ENCODE assay signal across 1 cellular context in the genomic region with DNA sequence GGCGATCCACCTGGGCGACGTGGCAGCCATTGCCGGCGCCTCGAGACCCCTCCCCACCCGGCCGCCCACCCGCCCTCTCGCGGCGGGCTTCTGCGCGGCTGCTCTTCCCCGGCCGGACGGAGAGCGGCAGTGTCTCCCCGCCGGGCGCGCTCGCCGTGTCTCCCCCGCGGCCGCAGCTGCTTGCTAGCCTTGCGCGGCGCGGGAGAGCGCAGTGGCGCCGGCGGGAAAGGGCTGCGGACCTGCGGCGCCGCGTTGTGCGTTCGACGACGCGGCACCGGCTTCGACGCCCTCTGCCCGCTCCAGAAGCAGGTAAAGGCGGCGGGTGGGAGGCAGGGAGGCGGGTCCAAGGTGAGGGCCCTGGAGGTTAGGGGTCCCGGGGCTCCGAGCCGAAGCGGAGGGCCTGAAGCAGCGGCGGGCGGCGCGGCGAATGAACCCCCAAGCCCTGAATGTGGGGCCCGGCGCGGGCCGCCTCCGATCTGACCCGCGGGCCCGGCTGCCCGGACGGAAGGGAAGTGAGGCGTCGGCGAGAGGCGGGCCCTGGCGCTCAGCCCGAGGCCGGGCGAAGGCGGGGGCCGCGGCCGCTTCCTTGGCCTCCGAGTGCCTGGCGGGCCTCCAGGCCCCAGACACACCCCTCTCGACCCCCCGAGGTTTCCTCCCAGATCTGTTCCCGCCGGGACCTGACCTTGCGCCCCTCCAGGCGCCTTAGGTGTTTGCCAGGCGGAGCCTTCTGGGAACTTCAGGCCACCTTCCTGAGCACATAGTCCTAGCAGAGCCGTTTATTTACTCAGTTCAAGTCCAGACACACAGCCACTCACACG.
TF ChIP-seq lines count a peak whose summit lies in the region.

Gene N4BP2 (plus strand): TSS at position 129 of the 818 bp plus-strand sequence. CDS start 40,491 bp downstream, outside the sequence.

TF ChIP-seq in WTC11, 78 proteins besides CTCF, POLR2A, EP300 and RAD21 (continued from another document):
- TF ChIP-seq, protein P1, sequence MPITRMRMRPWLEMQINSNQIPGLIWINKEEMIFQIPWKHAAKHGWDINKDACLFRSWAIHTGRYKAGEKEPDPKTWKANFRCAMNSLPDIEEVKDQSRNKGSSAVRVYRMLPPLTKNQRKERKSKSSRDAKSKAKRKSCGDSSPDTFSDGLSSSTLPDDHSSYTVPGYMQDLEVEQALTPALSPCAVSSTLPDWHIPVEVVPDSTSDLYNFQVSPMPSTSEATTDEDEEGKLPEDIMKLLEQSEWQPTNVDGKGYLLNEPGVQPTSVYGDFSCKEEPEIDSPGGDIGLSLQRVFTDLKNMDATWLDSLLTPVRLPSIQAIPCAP (CRISPR knock-in tag; IDR thresholded peaks at IDR 0.05): 0 out of 2 replicates have a peak, but pooled peaks have one; percentile 33
- TF ChIP-seq USF2 (CRISPR knock-in tag; IDR thresholded peaks at IDR 0.05): no peak; the same call in 1 of the 2 replicates
- TF ChIP-seq OVOL2 (CRISPR knock-in tag; IDR thresholded peaks at IDR 0.05; ENCODE audit: borderline replicate concordance): no peak
- peak; percentile 82 for TF ChIP-seq RELA (CRISPR knock-in tag; IDR thresholded peaks at IDR 0.05; ENCODE audit: borderline replicate concordance)
- TF ChIP-seq USF1 (CRISPR knock-in tag; IDR thresholded peaks at IDR 0.05): 0 out of 2 replicates have a peak, but pooled peaks have one; percentile 11
- TF ChIP-seq, protein P2, sequence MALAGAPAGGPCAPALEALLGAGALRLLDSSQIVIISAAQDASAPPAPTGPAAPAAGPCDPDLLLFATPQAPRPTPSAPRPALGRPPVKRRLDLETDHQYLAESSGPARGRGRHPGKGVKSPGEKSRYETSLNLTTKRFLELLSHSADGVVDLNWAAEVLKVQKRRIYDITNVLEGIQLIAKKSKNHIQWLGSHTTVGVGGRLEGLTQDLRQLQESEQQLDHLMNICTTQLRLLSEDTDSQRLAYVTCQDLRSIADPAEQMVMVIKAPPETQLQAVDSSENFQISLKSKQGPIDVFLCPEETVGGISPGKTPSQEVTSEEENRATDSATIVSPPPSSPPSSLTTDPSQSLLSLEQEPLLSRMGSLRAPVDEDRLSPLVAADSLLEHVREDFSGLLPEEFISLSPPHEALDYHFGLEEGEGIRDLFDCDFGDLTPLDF (CRISPR knock-in tag; IDR thresholded peaks at IDR 0.05): no peak
- TF ChIP-seq, protein P3, sequence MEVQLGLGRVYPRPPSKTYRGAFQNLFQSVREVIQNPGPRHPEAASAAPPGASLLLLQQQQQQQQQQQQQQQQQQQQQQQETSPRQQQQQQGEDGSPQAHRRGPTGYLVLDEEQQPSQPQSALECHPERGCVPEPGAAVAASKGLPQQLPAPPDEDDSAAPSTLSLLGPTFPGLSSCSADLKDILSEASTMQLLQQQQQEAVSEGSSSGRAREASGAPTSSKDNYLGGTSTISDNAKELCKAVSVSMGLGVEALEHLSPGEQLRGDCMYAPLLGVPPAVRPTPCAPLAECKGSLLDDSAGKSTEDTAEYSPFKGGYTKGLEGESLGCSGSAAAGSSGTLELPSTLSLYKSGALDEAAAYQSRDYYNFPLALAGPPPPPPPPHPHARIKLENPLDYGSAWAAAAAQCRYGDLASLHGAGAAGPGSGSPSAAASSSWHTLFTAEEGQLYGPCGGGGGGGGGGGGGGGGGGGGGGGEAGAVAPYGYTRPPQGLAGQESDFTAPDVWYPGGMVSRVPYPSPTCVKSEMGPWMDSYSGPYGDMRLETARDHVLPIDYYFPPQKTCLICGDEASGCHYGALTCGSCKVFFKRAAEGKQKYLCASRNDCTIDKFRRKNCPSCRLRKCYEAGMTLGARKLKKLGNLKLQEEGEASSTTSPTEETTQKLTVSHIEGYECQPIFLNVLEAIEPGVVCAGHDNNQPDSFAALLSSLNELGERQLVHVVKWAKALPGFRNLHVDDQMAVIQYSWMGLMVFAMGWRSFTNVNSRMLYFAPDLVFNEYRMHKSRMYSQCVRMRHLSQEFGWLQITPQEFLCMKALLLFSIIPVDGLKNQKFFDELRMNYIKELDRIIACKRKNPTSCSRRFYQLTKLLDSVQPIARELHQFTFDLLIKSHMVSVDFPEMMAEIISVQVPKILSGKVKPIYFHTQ (CRISPR knock-in tag; IDR thresholded peaks at IDR 0.05): no peak
- TF ChIP-seq FOXP1 (CRISPR knock-in tag; IDR thresholded peaks at IDR 0.05; ENCODE audit: borderline replicate concordance): peak; percentile 90
- 0 out of 2 replicates have a peak, but pooled peaks have one; percentile 50 for TF ChIP-seq ZNF317 (CRISPR knock-in tag; IDR thresholded peaks at IDR 0.05; ENCODE audit: borderline replicate concordance, low read depth)
